Comparison of ENCODE assay signal across 27 cellular contexts in genomic region chr18:49275448-49275847, GRCh38.
"Had no signal": no experiment of that assay in that cellular context is flagged by ENCODE, and none has a peak within 500 bp of the region (broad histone marks: within the 10 kb centered on the region; RNA-seq: fewer than 3 reads in every experiment).

No MANE protein-coding gene starts in this region.

- H3K4me1 ChIP-seq: suprapubic skin, testis, thyroid gland, tibial nerve, upper lobe of left lung, upper lobe of right lung, uterus, vagina had no signal

- H3K4me3 ChIP-seq: stomach, suprapubic skin, testis, thoracic aorta, thyroid gland, tibial artery, tibial nerve, transverse colon, upper lobe of left lung, upper lobe of right lung, uterus, vagina had no signal

- H3K27ac ChIP-seq: stomach, suprapubic skin, testis, thoracic aorta, thyroid gland, tibial artery, tibial nerve, transverse colon, upper lobe of left lung, upper lobe of right lung, uterus, vagina had no signal

- H3K9me3 ChIP-seq: stomach, suprapubic skin, testis, thoracic aorta, thyroid gland, tibial artery, tibial nerve, transverse colon, upper lobe of left lung, upper lobe of right lung, uterus, vagina had no signal

- H3K36me3 ChIP-seq: thyroid gland, uterus had no signal

- DNase-seq: stimulated activated CD4-positive, alpha-beta T cell treated with anti-CD3 and anti-CD28 coated beads, Interleukin-2, amount 100 ng/mL, for 48 hours; stimulated activated CD4-positive, alpha-beta T cell treated with anti-CD3 and anti-CD28 coated beads, Interleukin-4, amount 100 ng/mL, for 1 hour; stimulated activated CD4-positive, alpha-beta T cell treated with anti-CD3 and anti-CD28 coated beads, Interleukin-4, amount 100 ng/mL, for 24 hours; stimulated activated CD4-positive, alpha-beta T cell treated with anti-CD3 and anti-CD28 coated beads, Interleukin-4, amount 100 ng/mL, for 4 hours; stimulated activated CD8-positive, alpha-beta memory T cell treated with anti-CD3 and anti-CD28 coated beads, Interleukin-4, amount 100 ng/mL, for 48 hours; stimulated activated naive B cell treated with anti-CD40 and anti-IgM and Interleukin-4, amounts not matched to agents 10 μg/mL and 1 μg/mL and 100 μg/mL, for 72 hours; stimulated activated naive CD4-positive, alpha-beta T cell; stimulated activated naive CD4-positive, alpha-beta T cell treated with Interleukin-2 at 50 U/mL for 16 hours; stimulated activated naive CD8-positive, alpha-beta T cell treated with anti-CD3 and anti-CD28 coated beads, Interleukin-15, amount 100 ng/mL, for 72 hours; stimulated activated naive CD8-positive, alpha-beta T cell treated with anti-CD3 and anti-CD28 coated beads, Interleukin-15, Interleukin-2, amounts not matched to agents 100 U/mL and 50 U/mL, for 24 hours; stomach; substantia nigra; testis; thyroid gland; tibial artery; transverse colon; trophoblast cell; upper lobe of left lung; upper lobe of right lung; uterus had no signal

- FAIRE-seq: urothelium cell line had no signal

- ATAC-seq: stimulated activated effector memory CD8-positive, alpha-beta T cell treated with anti-CD3 and anti-CD28 coated beads, Interleukin-12 subunit alpha, Interleukin-12 subunit beta, amount 100 ng/mL, for 72 hours; stimulated activated memory B cell treated with anti-CD40 and anti-IgM and Interleukin-4, amounts not matched to agents 10 μg/mL and 1 μg/mL and 100 μg/mL, for 72 hours; stimulated activated naive B cell treated with anti-CD40 and anti-IgM and Interleukin-4, amounts not matched to agents 10 μg/mL and 1 μg/mL and 100 μg/mL, for 72 hours; stimulated activated naive CD8-positive, alpha-beta T cell treated with anti-CD3 and anti-CD28 coated beads, Interleukin-15, amount 100 ng/mL, for 72 hours; stimulated activated naive CD8-positive, alpha-beta T cell treated with anti-CD3 and anti-CD28 coated beads, Interleukin-15, Interleukin-2, amounts not matched to agents 100 U/mL and 50 U/mL, for 24 hours; upper lobe of right lung had no signal

- H3K27me3 ChIP-seq: stomach, suprapubic skin, testis, thyroid gland, tibial artery, tibial nerve, transverse colon, upper lobe of left lung, upper lobe of right lung, uterus, vagina had no signal
